21 cellular contexts compared by ENCODE assay signal in genomic region chr16:34078697-34079096, GRCh38.
A peak's percentile ranks its signal among the peaks of the same experiment; 100 is the strongest.
DNase-seq lines count a peak whose midpoint lies in the region; ATAC-seq and TF ChIP-seq lines count a peak whose summit lies in the region.
"Had no signal": no experiment of that assay in that cellular context is flagged by ENCODE, and none has a peak within 500 bp of the region (broad histone marks: within the 10 kb centered on the region; RNA-seq: fewer than 3 reads in every experiment).

No MANE protein-coding gene starts in this region.

- H3K27ac ChIP-seq in gastroesophageal sphincter (no peak overlapping the region), colonic mucosa (no peak overlapping the region)
- H3K27ac ChIP-seq: adrenal gland, HL-60, vagina had no signal

- TF ChIP-seq CTCF in GM12864 (IDR thresholded peaks at IDR 0.05; ENCODE audit: low read depth, low read length, missing control alignments) (no peak), astrocyte of the spinal cord (IDR thresholded peaks at IDR 0.05; ENCODE audit: low read depth, low read length) (no peak), gastroesophageal sphincter (IDR thresholded peaks at IDR 0.05) (no peak), colonic mucosa (IDR thresholded peaks at IDR 0.05) (no peak)

- no peak overlapping the region for H3K9ac ChIP-seq in colonic mucosa (ENCODE audit: low read depth in 2 of 2, low read length in 2 of 2)

- ATAC-seq in gastroesophageal sphincter (no peak), HG02973 (IDR thresholded peaks at IDR 0.05; ENCODE audit: unreplicated experiment) (no peak)
- ATAC-seq: HCT116, left ventricle myocardium superior had no signal

- DNase-seq in GM12864 (ENCODE audit: low read depth) (peak; percentile 13), astrocyte of the spinal cord (ENCODE audit: low read depth, low spot score) (peak; percentile 10), fibroblast of peridontal ligament (ENCODE audit: extremely low read depth) (peak; percentile 30), pons (ENCODE audit: low spot score) (peak; percentile 22), NCI-H2227 treated with DMSO at 0.1 percent for 48 hours (lab: John Stamatoyannopoulos, UW) (no peak), colonic mucosa (no peak)
- DNase-seq: activated CD4-positive, alpha-beta T cell treated with anti-CD3 and anti-CD28 coated beads, Interleukin-2, amount 10 ng/mL, durations not matched to agents 7 days and 5 days; activated CD8-positive, alpha-beta memory T cell treated with anti-CD3 and anti-CD28 coated beads, Interleukin-2, amount 50 U/mL, for 48 hours; activated gamma-delta T cell; adrenal gland; CD4-positive, alpha-beta T cell; DMS53; left ventricle myocardium superior; MV-4-11; NCI-H2029; NCI-H510A treated with DMSO at 0.1 percent for 48 hours had no signal

- in situ Hi-C loops in astrocyte of the spinal cord (cut with HindIII; ENCODE audit: low sequenced_read_pairs) = no loop called here

- no peak overlapping the region for H3K4me3 ChIP-seq in GM12864 (ENCODE audit: low read depth, low read length)
- H3K4me3 ChIP-seq in astrocyte of the spinal cord (ENCODE audit: low read depth, low read length) = no peak overlapping the region
- no peak overlapping the region for H3K4me3 ChIP-seq in gastroesophageal sphincter
- no peak overlapping the region for H3K4me3 ChIP-seq in colonic mucosa
- H3K4me3 ChIP-seq: adrenal gland, vagina had no signal

- H3K4me1 ChIP-seq in gastroesophageal sphincter (no peaks in the 10 kb centered on the region), colonic mucosa (no peaks in the 10 kb centered on the region)
- H3K4me1 ChIP-seq: adrenal gland, vagina had no signal

- intact Hi-C loops in colonic mucosa (cut with DNase I) = no loop called here

- H3K27me3 ChIP-seq in gastroesophageal sphincter (no peaks in the 10 kb centered on the region), colonic mucosa (no peaks in the 10 kb centered on the region)
- H3K27me3 ChIP-seq: adrenal gland, vagina had no signal

- H3K36me3 ChIP-seq in gastroesophageal sphincter (no peaks in the 10 kb centered on the region), colonic mucosa (no peaks in the 10 kb centered on the region)
- H3K36me3 ChIP-seq: adrenal gland, vagina had no signal

- 69 to 76% methylated on average over 16 of the region's 16 CpGs for WGBS in gastroesophageal sphincter (ENCODE audit: low coverage in 1 of 2), 2 donors

- TF ChIP-seq EP300 in gastroesophageal sphincter (IDR thresholded peaks at IDR 0.05) = no peak

- H3K9me3 ChIP-seq in gastroesophageal sphincter (peaks cover 0 to 77% (median 0%) of the 10 kb centered on the region in 3 donors), colonic mucosa (no peaks in the 10 kb centered on the region)

- no peak for TF ChIP-seq POLR2A in gastroesophageal sphincter (IDR thresholded peaks at IDR 0.05)

Comparison
In these comparisons a context has a peak if more than half of its experiments do, and no peak if none do; other contexts are left out.
1. DNase-seq: peak in GM12864 (single experiment), astrocyte of the spinal cord (single experiment), fibroblast of peridontal ligament (single experiment) and pons (single experiment); none in NCI-H2227 treated with DMSO at 0.1 percent for 48 hours (single experiment) and colonic mucosa (single experiment).